Comparison of ENCODE assay signal across 9 cellular contexts in genomic region chr15:74726774-74727164, GRCh38. TPM values are rescaled to one million over a fixed set of nuclear protein-coding genes. Genes with fewer than 3 reads are reported as not detected.
DNase-seq lines count a peak whose midpoint lies in the region; ATAC-seq, FAIRE-seq and TF ChIP-seq lines count a peak whose summit lies in the region.
"Had no signal": no experiment of that assay in that cellular context is flagged by ENCODE, and none has a peak within 500 bp of the region (broad histone marks: within the 10 kb centered on the region; RNA-seq: fewer than 3 reads in every experiment).

No MANE protein-coding gene starts in this region.

- no peaks in the 10 kb centered on the region for H3F3A ChIP-seq in smooth muscle cell (ENCODE audit: low read depth)

- H3K27ac ChIP-seq in H9 (ENCODE audit: insufficient read length, low read depth, low read length), result no peak overlapping the region
- no peak overlapping the region for H3K27ac ChIP-seq in right cardiac atrium (ENCODE audit: low read length)
- H3K27ac ChIP-seq in smooth muscle cell (ENCODE audit: low read depth), result no peak overlapping the region

- H3K79me2 ChIP-seq in H9 (ENCODE audit: insufficient read depth, low read length), result no peaks in the 10 kb centered on the region
- no peaks in the 10 kb centered on the region for H3K79me2 ChIP-seq in smooth muscle cell (ENCODE audit: low read depth)

- POLR2A ChIA-PET in activated CD4-positive, alpha-beta memory T cell treated with anti-CD3 and anti-CD28 coated beads for 36 hours (lab: Charles Lee), result interaction anchor here (1.1 to 2.0 kb wide), 2 partner anchors 10 to 31 kb away, joined by 3 to 4 read pairs; partner anchors contain the start of gene EDC3

- no peak overlapping the region for H3T11ph ChIP-seq in H9 (ENCODE audit: low read length)

- no peak overlapping the region for H4K8ac ChIP-seq in H9 (replicated peaks; ENCODE audit: insufficient read length, low read depth, low read length)

- H3K36me3 Mint-ChIP-seq in H9 (ENCODE audit: insufficient read depth in 1 of 3, low read depth in 3 of 3), result no peaks in the 10 kb centered on the region; a peak in 2 of 7 replicates
- no peaks in the 10 kb centered on the region for H3K36me3 Mint-ChIP-seq in activated CD4-positive, alpha-beta memory T cell treated with anti-CD3 and anti-CD28 coated beads for 36 hours

- H3K4me1 Mint-ChIP-seq in H9, result peaks cover 12% of the 10 kb centered on the region in 2 experiments
- peaks cover 8% of the 10 kb centered on the region for H3K4me1 Mint-ChIP-seq in activated CD4-positive, alpha-beta memory T cell treated with anti-CD3 and anti-CD28 coated beads for 36 hours (ENCODE audit: low read depth)

- H3K23ac ChIP-seq in H9 (ENCODE audit: insufficient read length, low read depth, low read length), result no peak overlapping the region

- H3K27ac Mint-ChIP-seq in H9, result no peak overlapping the region
- peak overlapping the region; percentile 20 for H3K27ac Mint-ChIP-seq in activated CD4-positive, alpha-beta memory T cell treated with anti-CD3 and anti-CD28 coated beads for 36 hours

- ATAC-seq in right cardiac atrium (peak in 1 of 2 donors; percentile 4), GM18511 (IDR thresholded peaks at IDR 0.05; ENCODE audit: unreplicated experiment) (no peak)

- H4K5ac ChIP-seq in H9 (ENCODE audit: insufficient read length, low read depth, low read length), result no peak overlapping the region

- H2BK120ac ChIP-seq in H9 (ENCODE audit: low read depth, low read length, poor library complexity, severe bottlenecking), result no peak overlapping the region

- TF ChIP-seq CTCF in H9 (conservative IDR thresholded peaks at IDR 0.05) (no peak), smooth muscle cell (IDR thresholded peaks at IDR 0.05; ENCODE audit: borderline replicate concordance, insufficient read depth, poor library complexity, severe bottlenecking) (no peak), D721Med (IDR thresholded peaks at IDR 0.05; ENCODE audit: insufficient read depth, missing control alignments) (no peak)

- no peak overlapping the region for H2BK20ac ChIP-seq in H9 (ENCODE audit: low read depth, low read length, poor library complexity, severe bottlenecking)

- FAIRE-seq in D721Med (lab: Jason Lieb, UNC), result no peak

- H4K20me1 ChIP-seq in H9 (ENCODE audit: control insufficient read depth, insufficient read depth, insufficient read length) (no peaks in the 10 kb centered on the region), smooth muscle cell (ENCODE audit: low read depth) (no peaks in the 10 kb centered on the region)

- peaks cover 7% of the 10 kb centered on the region; the same call in 1 of the 2 replicates for H3K27me3 ChIP-seq in H9 (ENCODE audit: insufficient read depth, low read length)
- no peaks in the 10 kb centered on the region for H3K27me3 ChIP-seq in right cardiac atrium (ENCODE audit: control insufficient read depth, insufficient read depth)
- H3K27me3 ChIP-seq in smooth muscle cell (ENCODE audit: low read depth), result peaks cover 21% of the 10 kb centered on the region

- no peaks in the 10 kb centered on the region; the same call in 1 of the 2 replicates for H3K4me1 ChIP-seq in H9 (ENCODE audit: insufficient read depth, low read length)
- H3K4me1 ChIP-seq in right cardiac atrium (ENCODE audit: control insufficient read depth, insufficient read depth, low read length), result no peaks in the 10 kb centered on the region
- no peaks in the 10 kb centered on the region for H3K4me1 ChIP-seq in smooth muscle cell (ENCODE audit: low read depth)

- peaks cover 80% of the 10 kb centered on the region for H3K27me3 Mint-ChIP-seq in H9 (ENCODE audit: low read depth)
- peaks cover 14% of the 10 kb centered on the region for H3K27me3 Mint-ChIP-seq in activated CD4-positive, alpha-beta memory T cell treated with anti-CD3 and anti-CD28 coated beads for 36 hours

- no peak overlapping the region for H3K9ac ChIP-seq in H9 (ENCODE audit: extremely low read depth, insufficient read length, low read length)
- no peak overlapping the region for H3K9ac ChIP-seq in smooth muscle cell (ENCODE audit: low read depth)

- H3K36me3 ChIP-seq in smooth muscle cell (ENCODE audit: low read depth), result no peaks in the 10 kb centered on the region

- H3K9me3 ChIP-seq in H9 (ENCODE audit: control insufficient read depth, low read depth, low read length), result no peaks in the 10 kb centered on the region
- H3K9me3 ChIP-seq in right cardiac atrium (ENCODE audit: control insufficient read depth, low read length), result no peaks in the 10 kb centered on the region
- H3K9me3 ChIP-seq in smooth muscle cell (replicated peaks; ENCODE audit: low read depth), result no peaks in the 10 kb centered on the region

- H2AFZ ChIP-seq in H9 (ENCODE audit: low read length), result no peak overlapping the region
- peak overlapping the region; percentile 95 for H2AFZ ChIP-seq in smooth muscle cell (ENCODE audit: low read depth)

- no peak overlapping the region for H3K56ac ChIP-seq in H9 (ENCODE audit: insufficient read length, low read depth, low read length)

- intact Hi-C loops in activated CD4-positive, alpha-beta memory T cell treated with anti-CD3 and anti-CD28 coated beads for 36 hours (cut with micrococcal nuclease), result no loop called here
- intact Hi-C loops in right cardiac atrium (cut with DNase I), result no loop called here

- H3K4me3 ChIP-seq in right cardiac atrium (ENCODE audit: low read length) (peak overlapping the region; percentile 74), smooth muscle cell (peak overlapping the region; percentile 76)

- CTCF ChIA-PET in activated CD4-positive, alpha-beta memory T cell treated with anti-CD3 and anti-CD28 coated beads for 36 hours (lab: Charles Lee), result interaction anchor here (0.6 to 3.8 kb wide), 5 partner anchors 29 to 105 kb away, joined by 3 to 13 read pairs (median 6); no protein-coding TSS in a partner anchor

- H3K79me1 ChIP-seq in H9 (ENCODE audit: insufficient read depth, low read depth, low read length, poor library complexity, severe bottlenecking), result no peaks in the 10 kb centered on the region

- H3K23me2 ChIP-seq in H9 (ENCODE audit: insufficient read length, low read depth, low read length, poor library complexity, severe bottlenecking), result peaks cover 12% of the 10 kb centered on the region

- H3K4me2 ChIP-seq in H9 (ENCODE audit: insufficient read depth, insufficient read length, low read length) (peak overlapping the region; percentile 79), smooth muscle cell (peak overlapping the region; percentile 99)

- H3K14ac ChIP-seq in H9 (ENCODE audit: insufficient read depth, low read length), result peak overlapping the region; percentile 50; the same call in 1 of the 2 replicates

- no CpG with 5 or more reads among the region's 24 CpGs for WGBS in H9 (ENCODE audit: extremely low coverage, insufficient read length, low lambda C conversion rate)
- WGBS in right cardiac atrium, result 46% methylated on average over 24 of the region's 24 CpGs
- 67% methylated on average over 24 of the region's 24 CpGs for WGBS in smooth muscle cell (ENCODE audit: low lambda C conversion rate)

- H3K9me3 Mint-ChIP-seq in H9, result peaks cover 6 to 12% of the 10 kb centered on the region in 2 experiments
- no peaks in the 10 kb centered on the region for H3K9me3 Mint-ChIP-seq in activated CD4-positive, alpha-beta memory T cell treated with anti-CD3 and anti-CD28 coated beads for 36 hours

- no peak overlapping the region for H2BK12ac ChIP-seq in H9 (ENCODE audit: insufficient read length, low read depth, low read length)

- no peak overlapping the region for H2AK5ac ChIP-seq in H9 (ENCODE audit: insufficient read length, low read length)

- H2BK5ac ChIP-seq in H9 (ENCODE audit: insufficient read length, low read length), result no peak overlapping the region

- peak overlapping the region; percentile 59 to 80 for H3K4me3 Mint-ChIP-seq in H9
- H3K4me3 Mint-ChIP-seq in activated CD4-positive, alpha-beta memory T cell treated with anti-CD3 and anti-CD28 coated beads for 36 hours, result peak overlapping the region; percentile 67

- H3K4ac ChIP-seq in H9 (ENCODE audit: low read depth, low read length), result no peak overlapping the region

- H2BK15ac ChIP-seq in H9 (ENCODE audit: low read depth, low read length), result no peak overlapping the region

- H4K91ac ChIP-seq in H9 (ENCODE audit: insufficient read length, low read depth, low read length), result no peak overlapping the region

- H3K18ac ChIP-seq in H9 (ENCODE audit: insufficient read length, low read depth, low read length), result no peak overlapping the region

- DNase-seq in H9, result no peak
- DNase-seq in activated CD4-positive, alpha-beta memory T cell treated with anti-CD3 and anti-CD28 coated beads for 36 hours, result no peak
- DNase-seq in right cardiac atrium, result no peak
- DNase-seq in smooth muscle cell (lab: John Stamatoyannopoulos, UW; ENCODE audit: unreplicated experiment), result no peak
- DNase-seq in NCI-H2029 (lab: John Stamatoyannopoulos, UW), result no peak
- no peak for DNase-seq in EL
- DNase-seq in D721Med (ENCODE audit: insufficient read length, low spot score), result no peak

RNA-seq across cellular contexts. Expression of gene CYP1A1, which starts 1.4 kb away (rescaled TPM):
- total RNA-seq in H9 (2021), result 0.33 TPM in 1 of 2 replicates, not detected in the other
- total RNA-seq in activated CD4-positive, alpha-beta memory T cell treated with anti-CD3 and anti-CD28 coated beads for 36 hours, result 1 to 10 TPM in 1 of 2 experiments, under 1 TPM in 1; 0.64 to 1.1 TPM
- total RNA-seq in right cardiac atrium, result 1 to 10 TPM in 1 of 4 donors, under 1 TPM in 1, not detected in 2; 0.12 to 1.1 TPM
- polyA plus RNA-seq in right cardiac atrium, result 0.59 TPM
- total RNA-seq in smooth muscle cell, result 0.81 and 1.9 TPM in 2 replicates
- polyA plus RNA-seq in smooth muscle cell, result 0.09 and 0.13 TPM in 2 replicates

RNA-seq across cellular contexts. Expression of gene CYP1A2, which starts 21.9 kb away (rescaled TPM):
- total RNA-seq in H9 (2021), result not detected in 2 replicates
- not detected for total RNA-seq in activated CD4-positive, alpha-beta memory T cell treated with anti-CD3 and anti-CD28 coated beads for 36 hours
- total RNA-seq in right cardiac atrium, result not detected
- polyA plus RNA-seq in right cardiac atrium, result 0.07 TPM
- not detected in 2 replicates for total RNA-seq in smooth muscle cell
- polyA plus RNA-seq in smooth muscle cell, result not detected in 2 replicates
- total RNA-seq: temporal lobe had no signal

RNA-seq across cellular contexts. Expression of gene EDC3, which starts 30.9 kb away (rescaled TPM):
- 56.6 and 60.5 TPM in 2 replicates for total RNA-seq in H9 (2021)
- total RNA-seq in activated CD4-positive, alpha-beta memory T cell treated with anti-CD3 and anti-CD28 coated beads for 36 hours, result 10 to 100 TPM; 36.8 to 39.9 TPM
- 10 to 100 TPM; 14.1 to 19.7 (median 17.2) TPM for total RNA-seq in right cardiac atrium
- 8.6 TPM for polyA plus RNA-seq in right cardiac atrium
- total RNA-seq in smooth muscle cell, result 18.4 and 23.3 TPM in 2 replicates
- polyA plus RNA-seq in smooth muscle cell, result 26.7 and 32.9 TPM in 2 replicates

RNA-seq across cellular contexts. Expression of gene CSK, which starts 55.1 kb away (rescaled TPM):
- total RNA-seq in H9 (2021) (49.2 and 49.3 TPM in 2 replicates), right cardiac atrium (10 to 100 TPM; 52.9 to 68.3 (median 60.9) TPM), smooth muscle cell (10.4 and 19.6 TPM in 2 replicates)
- total RNA-seq in activated CD4-positive, alpha-beta memory T cell treated with anti-CD3 and anti-CD28 coated beads for 36 hours, result 100 to 1,000 TPM; 260 to 262 TPM
- polyA plus RNA-seq in right cardiac atrium (44.3 TPM), smooth muscle cell (14.1 and 16.5 TPM in 2 replicates)
